Comparison of ENCODE assay signal across 20 cellular contexts in the genomic region with DNA sequence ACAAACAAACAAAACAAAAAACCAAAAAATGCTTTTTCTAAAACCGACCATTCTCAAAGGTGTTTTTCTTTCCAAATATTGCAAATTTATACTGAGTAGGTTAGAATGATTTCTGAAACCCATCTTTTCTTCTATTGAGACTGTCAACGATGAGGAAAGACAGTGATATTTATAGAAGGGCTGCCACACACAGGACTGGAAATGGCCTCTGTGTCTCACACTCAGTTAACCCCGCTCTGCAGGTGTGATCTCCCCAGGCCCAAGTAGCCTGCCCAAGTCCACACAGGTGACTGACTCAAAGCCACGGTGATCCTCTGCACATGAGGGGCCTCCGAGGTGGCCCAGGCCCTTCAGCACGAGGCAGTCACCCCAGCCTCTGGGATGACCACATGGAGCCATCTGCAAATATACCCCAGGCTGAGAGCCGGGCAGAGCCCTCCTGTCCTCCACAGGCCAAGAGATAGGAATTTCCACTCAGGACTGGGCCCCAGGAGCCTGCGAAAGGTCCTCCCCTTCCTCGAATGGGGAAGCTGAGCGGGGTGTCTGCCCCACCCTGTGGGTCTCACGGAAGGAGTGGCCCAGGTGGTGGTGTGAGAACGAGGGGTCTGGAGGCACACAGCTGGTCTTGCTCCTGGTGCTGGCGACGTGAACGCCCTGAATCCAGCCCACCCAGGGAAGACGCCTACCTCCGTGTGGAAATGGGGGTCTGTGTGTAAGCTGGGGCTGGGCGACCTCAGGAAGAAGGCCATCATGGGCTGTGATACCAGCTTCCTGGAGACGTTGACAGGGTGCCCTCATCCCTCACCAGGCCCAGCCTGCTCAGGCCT. TPM values are rescaled to one million over a fixed set of nuclear protein-coding genes. Genes with fewer than 3 reads are reported as not detected.
A peak's percentile ranks its signal among the peaks of the same experiment; 100 is the strongest.
DNase-seq lines count a peak whose midpoint lies in the region; ATAC-seq and TF ChIP-seq lines count a peak whose summit lies in the region.
"Had no signal": no experiment of that assay in that cellular context is flagged by ENCODE, and none has a peak within 500 bp of the region (broad histone marks: within the 10 kb centered on the region; RNA-seq: fewer than 3 reads in every experiment).

No MANE protein-coding gene starts in this region.

- peaks cover 0 to 5% (median 0%) of the 10 kb centered on the region in 11 experiments; a peak in 1 of 22 replicates for H4K20me1 ChIP-seq in BLaER1 treated with 17β-estradiol and CSF1 and Interleukin-3, amounts not matched to agents 10 nM and 100 nM

- H3K4me2 ChIP-seq in BLaER1 treated with 17β-estradiol and CSF1 and Interleukin-3, amounts not matched to agents 10 nM and 100 nM = peak overlapping the region; percentile 58 to 91 (median 83)

- ATAC-seq in psoas muscle = no peak
- ATAC-seq in GM18868 (IDR thresholded peaks at IDR 0.05; ENCODE audit: unreplicated experiment) = no peak
- no peak for ATAC-seq in stimulated activated naive B cell treated with anti-CD40 and anti-IgM and Interleukin-4, amounts not matched to agents 10 μg/mL and 1 μg/mL and 100 μg/mL, for 72 hours (replicated peaks)
- ATAC-seq: GM12878, PC-3 had no signal

- no peak overlapping the region for H3K27ac Mint-ChIP-seq in chondrocyte (ENCODE audit: unreplicated experiment)
- no peak overlapping the region for H3K27ac Mint-ChIP-seq in stimulated activated naive B cell treated with anti-CD40 and anti-IgM and Interleukin-4, amounts not matched to agents 10 μg/mL and 1 μg/mL and 100 μg/mL, for 72 hours
- H3K27ac Mint-ChIP-seq: CD4-positive, CD25-positive, alpha-beta regulatory T cell had no signal

- H3K36me3 ChIP-seq in BLaER1 treated with 17β-estradiol and CSF1 and Interleukin-3, amounts not matched to agents 10 nM and 100 nM = no peaks in the 10 kb centered on the region
- H3K36me3 ChIP-seq in left ventricle myocardium inferior (no peaks in the 10 kb centered on the region), psoas muscle (ENCODE audit: insufficient read depth in 1 of 2, low read depth in 1 of 2) (no peaks in the 10 kb centered on the region)
- H3K36me3 ChIP-seq: SJCRH30 had no signal

- H3K4me1 Mint-ChIP-seq in chondrocyte (ENCODE audit: low read depth) = peaks cover 6% of the 10 kb centered on the region
- H3K4me1 Mint-ChIP-seq in stimulated activated naive B cell treated with anti-CD40 and anti-IgM and Interleukin-4, amounts not matched to agents 10 μg/mL and 1 μg/mL and 100 μg/mL, for 72 hours = peaks cover 0 to under 1% of the 10 kb centered on the region in 2 donors
- H3K4me1 Mint-ChIP-seq: CD4-positive, CD25-positive, alpha-beta regulatory T cell had no signal

- peaks cover 0 to 46% (median 0%) of the 10 kb centered on the region in 11 experiments; a peak in 8 of 22 replicates for H3K27me3 ChIP-seq in BLaER1 treated with 17β-estradiol and CSF1 and Interleukin-3, amounts not matched to agents 10 nM and 100 nM
- H3K27me3 ChIP-seq in left ventricle myocardium inferior (ENCODE audit: low read depth) (peaks cover 45% of the 10 kb centered on the region), psoas muscle (ENCODE audit: insufficient read depth in 3 of 3, low read length in 2 of 3) (peaks cover 0 to 22% (median 2%) of the 10 kb centered on the region in 3 donors)

- peaks cover 0 to 11% (median 4%) of the 10 kb centered on the region in 11 experiments; a peak in 9 of 22 replicates for H3K9me3 ChIP-seq in BLaER1 treated with 17β-estradiol and CSF1 and Interleukin-3, amounts not matched to agents 10 nM and 100 nM (replicated peaks in 1 of 11)
- H3K9me3 ChIP-seq in left ventricle myocardium inferior (replicated peaks) (peaks cover 10% of the 10 kb centered on the region), psoas muscle (peaks cover 12% of the 10 kb centered on the region)
- H3K9me3 ChIP-seq: SJCRH30 had no signal

- H3K4me3 ChIP-seq in BLaER1 treated with 17β-estradiol and CSF1 and Interleukin-3, amounts not matched to agents 10 nM and 100 nM = no peak overlapping the region
- H3K4me3 ChIP-seq in left ventricle myocardium inferior = no peak overlapping the region
- no peak overlapping the region for H3K4me3 ChIP-seq in psoas muscle
- H3K4me3 ChIP-seq: GM12878, SJCRH30 had no signal

- H3K27me3 Mint-ChIP-seq in chondrocyte (ENCODE audit: low read depth) = peaks cover 35% of the 10 kb centered on the region
- peaks cover 13 to 16% of the 10 kb centered on the region in 2 donors for H3K27me3 Mint-ChIP-seq in stimulated activated naive B cell treated with anti-CD40 and anti-IgM and Interleukin-4, amounts not matched to agents 10 μg/mL and 1 μg/mL and 100 μg/mL, for 72 hours

- no peak for TF ChIP-seq CTCF in chondrocyte (IDR thresholded peaks at IDR 0.05)
- TF ChIP-seq CTCF in left ventricle myocardium inferior (IDR thresholded peaks at IDR 0.05; ENCODE audit: borderline replicate concordance) = no peak
- TF ChIP-seq CTCF in psoas muscle (IDR thresholded peaks at IDR 0.05) = no peak
- TF ChIP-seq CTCF in GM10266 (IDR thresholded peaks at IDR 0.05; ENCODE audit: control insufficient read depth, insufficient read depth, low read depth, missing control alignments) = no peak

- peak overlapping the region in 2 of 11 experiments; percentile 15 to 25; a peak in 2 of 22 replicates for H3K9ac ChIP-seq in BLaER1 treated with 17β-estradiol and CSF1 and Interleukin-3, amounts not matched to agents 10 nM and 100 nM

- 87 to 90% (median 90%) methylated on average over 18 to 19 of the region's 19 CpGs for WGBS in psoas muscle, 3 donors

- intact Hi-C loops in left ventricle myocardium inferior (cut with micrococcal nuclease) (loop anchor here (10.0 kb wide), 1 partner anchor 269 kb away; no protein-coding TSS in a partner anchor), psoas muscle (cut with DNase I) (loop anchor here in 1 of 2 donors (10.0 kb wide), 1 partner anchor 299 kb away; no protein-coding TSS in a partner anchor)

- peaks cover 48 to 86% (median 77%) of the 10 kb centered on the region in 10 experiments for H3K4me1 ChIP-seq in BLaER1 treated with 17β-estradiol and CSF1 and Interleukin-3, amounts not matched to agents 10 nM and 100 nM
- peaks cover 12% of the 10 kb centered on the region for H3K4me1 ChIP-seq in left ventricle myocardium inferior
- peaks cover 4% of the 10 kb centered on the region for H3K4me1 ChIP-seq in psoas muscle
- H3K4me1 ChIP-seq: SJCRH30 had no signal

- H3K9me3 Mint-ChIP-seq in chondrocyte (ENCODE audit: low read depth) = peaks cover 10% of the 10 kb centered on the region
- peaks cover 10 to 12% of the 10 kb centered on the region in 2 donors for H3K9me3 Mint-ChIP-seq in stimulated activated naive B cell treated with anti-CD40 and anti-IgM and Interleukin-4, amounts not matched to agents 10 μg/mL and 1 μg/mL and 100 μg/mL, for 72 hours

- no peak overlapping the region for H3K4me3 Mint-ChIP-seq in chondrocyte (ENCODE audit: unreplicated experiment)
- no peak overlapping the region for H3K4me3 Mint-ChIP-seq in stimulated activated naive B cell treated with anti-CD40 and anti-IgM and Interleukin-4, amounts not matched to agents 10 μg/mL and 1 μg/mL and 100 μg/mL, for 72 hours
- H3K4me3 Mint-ChIP-seq: CD4-positive, CD25-positive, alpha-beta regulatory T cell had no signal

- H3K36me3 Mint-ChIP-seq in chondrocyte (ENCODE audit: low read depth) = peaks cover 2% of the 10 kb centered on the region
- peaks cover 4% of the 10 kb centered on the region in 2 donors for H3K36me3 Mint-ChIP-seq in stimulated activated naive B cell treated with anti-CD40 and anti-IgM and Interleukin-4, amounts not matched to agents 10 μg/mL and 1 μg/mL and 100 μg/mL, for 72 hours
- H3K36me3 Mint-ChIP-seq: CD4-positive, CD25-positive, alpha-beta regulatory T cell had no signal

- H3K27ac ChIP-seq in BLaER1 treated with 17β-estradiol and CSF1 and Interleukin-3, amounts not matched to agents 10 nM and 100 nM = 0 out of 22 replicates have a peak overlapping the region, but pooled peaks of 1 of the 11 experiments have one; percentile 5
- H3K27ac ChIP-seq in left ventricle myocardium inferior (replicated peaks) (peak overlapping the region; percentile 74), psoas muscle (no peak overlapping the region)
- H3K27ac ChIP-seq: SJCRH30 had no signal

- DNase-seq in chondrocyte (ENCODE audit: low spot score) (peak; percentile 74), left ventricle myocardium inferior (no peak), psoas muscle (peak; percentile 2 to 29), GM10266 (ENCODE audit: extremely low spot score) (no peak)
- no peak for DNase-seq in stimulated activated naive B cell treated with anti-CD40 and anti-IgM and Interleukin-4, amounts not matched to agents 10 μg/mL and 1 μg/mL and 100 μg/mL, for 72 hours
- DNase-seq: ACHN; CD4-positive, CD25-positive, alpha-beta regulatory T cell; COR-L47; DMS 273 treated with DMSO at 0.1 percent for 48 hours; GDM1; NCI-H1417 treated with DMSO at 0.1 percent for 48 hours; NCI-H187 treated with DMSO at 0.1 percent for 48 hours; NCI-H2227 treated with DMSO at 0.1 percent for 48 hours; NCI-H82; PC-3; RPMI8226; SJCRH30 had no signal

RNA-seq across cellular contexts. Expression of a gene that starts 53.0 kb away (rescaled TPM):
- total RNA-seq in chondrocyte (40.0 to 49.1 TPM (median 43.8 TPM) in 3 replicates), left ventricle myocardium inferior (34.0 TPM), psoas muscle (10 to 100 TPM; 43.2 to 51.6 (median 45.2) TPM)
- polyA plus RNA-seq in psoas muscle = 10 to 100 TPM; 22.3 to 43.9 (median 27.5) TPM

Comparison
In these comparisons a context has a peak if more than half of its experiments do, and no peak if none do; other contexts are left out.
1. DNase-seq: peak in chondrocyte (single experiment) and psoas muscle (2 of 2); none in left ventricle myocardium inferior (single experiment), GM10266 (single experiment) and stimulated activated naive B cell treated with anti-CD40 and anti-IgM and Interleukin-4, amounts not matched to agents 10 μg/mL and 1 μg/mL and 100 μg/mL, for 72 hours (single experiment).